Comparison of ENCODE assay signal across 8 cellular contexts in genomic region chr2:99881901-99882591, GRCh38.
DNase-seq lines count a peak whose midpoint lies in the region; ATAC-seq and TF ChIP-seq lines count a peak whose summit lies in the region.

No MANE protein-coding gene starts in this region.

- peak overlapping the region in 1 of 2 donors; percentile 43 for H3K27ac Mint-ChIP-seq in stimulated activated naive CD8-positive, alpha-beta T cell treated with anti-CD3 and anti-CD28 coated beads, Interleukin-15, amount 100 ng/mL, for 72 hours

- WGBS in mesodermal cell (ENCODE audit: insufficient coverage in 2 of 2), 2 experiments, result 9 to 38% methylated on average over 2 of the region's 5 CpGs

- H3K9me3 Mint-ChIP-seq in stimulated activated naive CD8-positive, alpha-beta T cell treated with anti-CD3 and anti-CD28 coated beads, Interleukin-15, amount 100 ng/mL, for 72 hours, result no peaks in the 10 kb centered on the region

- H3K4me3 Mint-ChIP-seq in stimulated activated naive CD8-positive, alpha-beta T cell treated with anti-CD3 and anti-CD28 coated beads, Interleukin-15, amount 100 ng/mL, for 72 hours, result no peak overlapping the region

- ATAC-seq in GM21381 (IDR thresholded peaks at IDR 0.05; ENCODE audit: unreplicated experiment), result no peak
- no peak for ATAC-seq in stimulated activated naive CD8-positive, alpha-beta T cell treated with anti-CD3 and anti-CD28 coated beads, Interleukin-15, amount 100 ng/mL, for 72 hours
- ATAC-seq in HG02610 (IDR thresholded peaks at IDR 0.05; ENCODE audit: unreplicated experiment), result no peak

- DNase-seq in Ammon's horn (ENCODE audit: low spot score) (peak; percentile 69), NCI-H1105 (lab: John Stamatoyannopoulos, UW) (peak; percentile 37), brain microvascular endothelial cell (peak; percentile 92), activated gamma-delta T cell (lab: John Stamatoyannopoulos, UW) (no peak)
- no peak for DNase-seq in stimulated activated naive CD8-positive, alpha-beta T cell treated with anti-CD3 and anti-CD28 coated beads, Interleukin-15, amount 100 ng/mL, for 72 hours

- no peaks in the 10 kb centered on the region for H3K27me3 ChIP-seq in brain microvascular endothelial cell (replicated peaks)

- TF ChIP-seq CTCF in brain microvascular endothelial cell (IDR thresholded peaks at IDR 0.05; ENCODE audit: low read depth, low read length, missing control alignments), result no peak

- in situ Hi-C loops in brain microvascular endothelial cell (cut with HindIII; ENCODE audit: low pct_ligation_motif_present, low sequenced_read_pairs), result no loop called here

- no peaks in the 10 kb centered on the region for H3K4me1 Mint-ChIP-seq in stimulated activated naive CD8-positive, alpha-beta T cell treated with anti-CD3 and anti-CD28 coated beads, Interleukin-15, amount 100 ng/mL, for 72 hours

- H3K4me3 ChIP-seq in brain microvascular endothelial cell (ENCODE audit: low read depth, low read length) (no peak overlapping the region), mesodermal cell (ENCODE audit: extremely low read depth, insufficient read depth, low read length, poor library complexity, severe bottlenecking) (no peak overlapping the region)

- H3K4me1 ChIP-seq in mesodermal cell (ENCODE audit: control insufficient read depth, insufficient read depth, low read length, poor library complexity, severe bottlenecking), result peaks cover 45% of the 10 kb centered on the region

- H3K9me3 ChIP-seq in mesodermal cell (ENCODE audit: control insufficient read depth, low read length), result no peaks in the 10 kb centered on the region

- H3K27me3 Mint-ChIP-seq in stimulated activated naive CD8-positive, alpha-beta T cell treated with anti-CD3 and anti-CD28 coated beads, Interleukin-15, amount 100 ng/mL, for 72 hours, result no peaks in the 10 kb centered on the region

- H3K36me3 ChIP-seq in brain microvascular endothelial cell (replicated peaks) (no peaks in the 10 kb centered on the region), mesodermal cell (ENCODE audit: control insufficient read depth, insufficient read depth, low read length) (no peaks in the 10 kb centered on the region)

- H3K27ac ChIP-seq in brain microvascular endothelial cell (peak overlapping the region; percentile 97), mesodermal cell (ENCODE audit: low read depth, low read length, severe bottlenecking) (peak overlapping the region; percentile 80)

Comparison
In these comparisons a context has a peak if more than half of its experiments do, and no peak if none do; other contexts are left out.
1. DNase-seq: peak in Ammon's horn (single experiment), NCI-H1105 (single experiment) and brain microvascular endothelial cell (single experiment); none in activated gamma-delta T cell (single experiment) and stimulated activated naive CD8-positive, alpha-beta T cell treated with anti-CD3 and anti-CD28 coated beads, Interleukin-15, amount 100 ng/mL, for 72 hours (0 of 2).